21 cellular contexts compared by ENCODE assay signal in the genomic region with DNA sequence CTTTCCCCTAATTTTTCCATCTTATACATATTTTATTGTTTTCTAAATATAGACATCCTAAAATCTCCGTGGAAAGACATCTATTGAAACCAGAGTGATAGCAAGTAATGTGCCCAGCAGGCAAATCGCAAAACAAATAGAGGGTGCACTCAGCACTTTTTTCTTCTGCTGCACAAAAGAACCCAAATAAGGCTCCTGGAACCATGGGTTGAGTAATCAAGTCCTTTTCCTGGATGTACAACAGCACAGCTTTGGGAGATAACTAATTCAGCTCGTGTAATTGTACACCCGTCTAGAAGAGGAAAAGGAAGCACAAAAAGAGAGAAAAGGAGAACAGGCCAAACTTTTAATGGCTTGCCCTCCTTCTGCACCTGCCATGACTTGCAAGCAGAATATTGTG.
DNase-seq lines count a peak whose midpoint lies in the region; ATAC-seq and TF ChIP-seq lines count a peak whose summit lies in the region.
"Had no signal": no experiment of that assay in that cellular context is flagged by ENCODE, and none has a peak within 500 bp of the region (broad histone marks: within the 10 kb centered on the region; RNA-seq: fewer than 3 reads in every experiment).

No MANE protein-coding gene starts in this region.

- H3K4me1 ChIP-seq in endodermal cell (ENCODE audit: control insufficient read depth, insufficient read depth, low read length) (peaks cover 6% of the 10 kb centered on the region), neuron (ENCODE audit: insufficient read depth, low read length) (peaks cover 12% of the 10 kb centered on the region)
- H3K4me1 ChIP-seq: upper lobe of right lung had no signal

- WGBS in endodermal cell (ENCODE audit: insufficient coverage in 1 of 2, insufficient read length in 1 of 2), 2 experiments = 86 to 97% methylated on average over 3 to 4 of the region's 4 CpGs

- H3K27me3 ChIP-seq in endodermal cell (ENCODE audit: control insufficient read depth, insufficient read depth, low read length, poor library complexity, severe bottlenecking) (no peaks in the 10 kb centered on the region), neuron (ENCODE audit: insufficient read depth, low read length) (no peaks in the 10 kb centered on the region)
- H3K27me3 ChIP-seq: neural progenitor cell, stomach, upper lobe of right lung had no signal

- POLR2A ChIA-PET in WTC11 (lab: Charles Lee) = no interaction called here

- H3K4me3 ChIP-seq in endodermal cell (ENCODE audit: low read length) = no peak overlapping the region
- H3K4me3 ChIP-seq in neuron (ENCODE audit: low read length) = no peak overlapping the region
- H3K4me3 ChIP-seq: K562, neural progenitor cell, stomach, upper lobe of right lung had no signal

- H3K4me1 Mint-ChIP-seq in endodermal cell (peaks cover 36% of the 10 kb centered on the region), WTC11 (peaks cover 19% of the 10 kb centered on the region)
- H3K4me1 Mint-ChIP-seq: activated naive CD8-positive, alpha-beta T cell treated with anti-CD3 and anti-CD28 coated beads, Interleukin-2, amount 10 ng/mL, durations not matched to agents 7 days and 5 days; central memory CD8-positive, alpha-beta T cell had no signal

- H3K9ac ChIP-seq in endodermal cell (ENCODE audit: extremely low read depth, low read length, poor library complexity, severe bottlenecking) = no peak overlapping the region
- H3K9ac ChIP-seq: neural progenitor cell had no signal

- H3K4me3 Mint-ChIP-seq in endodermal cell (no peak overlapping the region), WTC11 (no peak overlapping the region)
- H3K4me3 Mint-ChIP-seq: activated CD8-positive, alpha-beta T cell treated with anti-CD3 and anti-CD28 coated beads for 36 hours; activated naive CD8-positive, alpha-beta T cell treated with anti-CD3 and anti-CD28 coated beads, Interleukin-2, amount 10 ng/mL, durations not matched to agents 7 days and 5 days; CD4-positive, alpha-beta T cell; central memory CD8-positive, alpha-beta T cell; memory B cell; neural progenitor cell had no signal

- H3K36me3 Mint-ChIP-seq in endodermal cell (ENCODE audit: low read depth) = no peaks in the 10 kb centered on the region
- no peaks in the 10 kb centered on the region for H3K36me3 Mint-ChIP-seq in WTC11
- H3K36me3 Mint-ChIP-seq: memory B cell, neural progenitor cell had no signal

- H3K36me3 ChIP-seq in endodermal cell (ENCODE audit: control insufficient read depth, insufficient read depth, low read length) = no peaks in the 10 kb centered on the region
- no peaks in the 10 kb centered on the region for H3K36me3 ChIP-seq in neuron (ENCODE audit: insufficient read depth, low read length)
- H3K36me3 ChIP-seq: neural progenitor cell, stomach, upper lobe of right lung had no signal

- CTCF ChIA-PET in WTC11 (lab: Charles Lee) = no interaction called here

- H3K27ac Mint-ChIP-seq in endodermal cell (no peak overlapping the region), WTC11 (no peak overlapping the region)
- H3K27ac Mint-ChIP-seq: activated CD8-positive, alpha-beta T cell treated with anti-CD3 and anti-CD28 coated beads for 36 hours; activated naive CD8-positive, alpha-beta T cell treated with anti-CD3 and anti-CD28 coated beads, Interleukin-2, amount 10 ng/mL, durations not matched to agents 7 days and 5 days; CD4-positive, alpha-beta T cell; memory B cell; neural progenitor cell had no signal

- no peak for ATAC-seq in WTC11
- ATAC-seq: activated CD8-positive, alpha-beta T cell treated with anti-CD3 and anti-CD28 coated beads for 36 hours; K562; upper lobe of right lung had no signal

- H3K9me3 Mint-ChIP-seq in endodermal cell (no peaks in the 10 kb centered on the region), WTC11 (peaks cover 3% of the 10 kb centered on the region; the same call in 1 of the 2 replicates)
- H3K9me3 Mint-ChIP-seq: activated CD8-positive, alpha-beta T cell treated with anti-CD3 and anti-CD28 coated beads for 36 hours; activated naive CD8-positive, alpha-beta T cell treated with anti-CD3 and anti-CD28 coated beads, Interleukin-2, amount 10 ng/mL, durations not matched to agents 7 days and 5 days; CD4-positive, alpha-beta T cell; central memory CD8-positive, alpha-beta T cell; memory B cell; neural progenitor cell had no signal

- peak; percentile 9 for DNase-seq in NCI-H2107 treated with DMSO at 0.1 percent for 48 hours (lab: John Stamatoyannopoulos, UW; ENCODE audit: unreplicated experiment)
- DNase-seq in NCI-H2107 (lab: John Stamatoyannopoulos, UW) = no peak
- DNase-seq in NCI-H146 (lab: John Stamatoyannopoulos, UW) = peak; percentile 42
- no peak for DNase-seq in endodermal cell
- no peak for DNase-seq in midbrain (lab: John Stamatoyannopoulos, UW)
- no peak for DNase-seq in WTC11 (ENCODE audit: low spot score)
- no peak for DNase-seq in EL
- DNase-seq: activated CD8-positive, alpha-beta T cell treated with anti-CD3 and anti-CD28 coated beads for 36 hours; activated naive CD8-positive, alpha-beta T cell treated with anti-CD3 and anti-CD28 coated beads, Interleukin-2, amount 10 ng/mL, durations not matched to agents 7 days and 5 days; CD4-positive, alpha-beta T cell; NCI-H1436 treated with DMSO at 0.1 percent for 48 hours; NCI-H526; stomach; upper lobe of right lung had no signal

- H2AFZ ChIP-seq in neuron (ENCODE audit: low read depth, low read length) = peak overlapping the region; percentile 23
- H2AFZ ChIP-seq: neural progenitor cell had no signal

- H3K27me3 Mint-ChIP-seq in endodermal cell (ENCODE audit: insufficient read depth) (peaks cover 10% of the 10 kb centered on the region), WTC11 (ENCODE audit: low read depth) (no peaks in the 10 kb centered on the region)
- H3K27me3 Mint-ChIP-seq: activated CD8-positive, alpha-beta T cell treated with anti-CD3 and anti-CD28 coated beads for 36 hours; CD4-positive, alpha-beta T cell; central memory CD8-positive, alpha-beta T cell; memory B cell had no signal

- peak overlapping the region; percentile 27 for H3K27ac ChIP-seq in endodermal cell (ENCODE audit: low read depth, low read length)
- H3K27ac ChIP-seq: HL-60, neural progenitor cell, stomach, upper lobe of right lung, VCaP had no signal

- no peak for TF ChIP-seq CTCF in endodermal cell (conservative IDR thresholded peaks at IDR 0.05)
- no peak for TF ChIP-seq CTCF in WTC11 (IDR thresholded peaks at IDR 0.05)

- H3K9me3 ChIP-seq in endodermal cell (ENCODE audit: control insufficient read depth, low read length) (no peaks in the 10 kb centered on the region), neuron (ENCODE audit: low read length) (no peaks in the 10 kb centered on the region)
- H3K9me3 ChIP-seq: stomach, upper lobe of right lung had no signal

TF ChIP-seq in WTC11, 78 proteins besides CTCF, POLR2A, EP300 and RAD21:
- no peak for TF ChIP-seq CREB1 (CRISPR knock-in tag; IDR thresholded peaks at IDR 0.05)
- TF ChIP-seq ZNF317 (CRISPR knock-in tag; IDR thresholded peaks at IDR 0.05; ENCODE audit: borderline replicate concordance, low read depth) = no peak
- TF ChIP-seq, protein P1, sequence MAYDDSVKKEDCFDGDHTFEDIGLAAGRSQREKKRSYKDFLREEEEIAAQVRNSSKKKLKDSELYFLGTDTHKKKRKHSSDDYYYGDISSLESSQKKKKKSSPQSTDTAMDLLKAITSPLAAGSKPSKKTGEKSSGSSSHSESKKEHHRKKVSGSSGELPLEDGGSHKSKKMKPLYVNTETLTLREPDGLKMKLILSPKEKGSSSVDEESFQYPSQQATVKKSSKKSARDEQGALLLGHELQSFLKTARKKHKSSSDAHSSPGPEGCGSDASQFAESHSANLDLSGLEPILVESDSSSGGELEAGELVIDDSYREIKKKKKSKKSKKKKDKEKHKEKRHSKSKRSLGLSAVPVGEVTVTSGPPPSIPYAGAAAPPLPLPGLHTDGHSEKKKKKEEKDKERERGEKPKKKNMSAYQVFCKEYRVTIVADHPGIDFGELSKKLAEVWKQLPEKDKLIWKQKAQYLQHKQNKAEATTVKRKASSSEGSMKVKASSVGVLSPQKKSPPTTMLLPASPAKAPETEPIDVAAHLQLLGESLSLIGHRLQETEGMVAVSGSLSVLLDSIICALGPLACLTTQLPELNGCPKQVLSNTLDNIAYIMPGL (CRISPR knock-in tag; IDR thresholded peaks at IDR 0.05) = no peak
- no peak for TF ChIP-seq ESRRA (CRISPR knock-in tag; IDR thresholded peaks at IDR 0.05; ENCODE audit: borderline replicate concordance)
- TF ChIP-seq, protein P2, sequence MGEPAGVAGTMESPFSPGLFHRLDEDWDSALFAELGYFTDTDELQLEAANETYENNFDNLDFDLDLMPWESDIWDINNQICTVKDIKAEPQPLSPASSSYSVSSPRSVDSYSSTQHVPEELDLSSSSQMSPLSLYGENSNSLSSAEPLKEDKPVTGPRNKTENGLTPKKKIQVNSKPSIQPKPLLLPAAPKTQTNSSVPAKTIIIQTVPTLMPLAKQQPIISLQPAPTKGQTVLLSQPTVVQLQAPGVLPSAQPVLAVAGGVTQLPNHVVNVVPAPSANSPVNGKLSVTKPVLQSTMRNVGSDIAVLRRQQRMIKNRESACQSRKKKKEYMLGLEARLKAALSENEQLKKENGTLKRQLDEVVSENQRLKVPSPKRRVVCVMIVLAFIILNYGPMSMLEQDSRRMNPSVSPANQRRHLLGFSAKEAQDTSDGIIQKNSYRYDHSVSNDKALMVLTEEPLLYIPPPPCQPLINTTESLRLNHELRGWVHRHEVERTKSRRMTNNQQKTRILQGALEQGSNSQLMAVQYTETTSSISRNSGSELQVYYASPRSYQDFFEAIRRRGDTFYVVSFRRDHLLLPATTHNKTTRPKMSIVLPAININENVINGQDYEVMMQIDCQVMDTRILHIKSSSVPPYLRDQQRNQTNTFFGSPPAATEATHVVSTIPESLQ (CRISPR knock-in tag; IDR thresholded peaks at IDR 0.05) = no peak
- TF ChIP-seq NFYB (CRISPR knock-in tag; conservative IDR thresholded peaks at IDR 0.05; ENCODE audit: low read depth) = no peak
- TF ChIP-seq JUN (CRISPR knock-in tag; IDR thresholded peaks at IDR 0.05) = no peak
- no peak for TF ChIP-seq ATF1 (CRISPR knock-in tag; IDR thresholded peaks at IDR 0.05)

Comparison
In these comparisons a context has a peak if more than half of its experiments do, and no peak if none do; other contexts are left out.
1. DNase-seq: peak in NCI-H2107 treated with DMSO at 0.1 percent for 48 hours (single experiment) and NCI-H146 (single experiment); none in NCI-H2107 (single experiment), endodermal cell (single experiment), midbrain (single experiment), WTC11 (single experiment) and EL (single experiment).